8 cellular contexts compared by ENCODE assay signal in genomic region chr5:103582364-103582763, GRCh38. TPM values are rescaled to one million over a fixed set of nuclear protein-coding genes. Genes with fewer than 3 reads are reported as not detected.
A peak's percentile ranks its signal among the peaks of the same experiment; 100 is the strongest.
DNase-seq lines count a peak whose midpoint lies in the region; ATAC-seq, FAIRE-seq and TF ChIP-seq lines count a peak whose summit lies in the region.

No MANE protein-coding gene starts in this region.

- no peak for TF ChIP-seq POLR2A in GM18505 (IDR thresholded peaks at IDR 0.05; ENCODE audit: borderline replicate concordance, extremely low read depth, insufficient read depth, insufficient read length)

- no peak overlapping the region for H3K4me3 ChIP-seq in fibroblast of mammary gland (ENCODE audit: control insufficient read depth, low read depth, low read length)
- H3K4me3 ChIP-seq in retinal pigment epithelial cell (ENCODE audit: low read length): no peak overlapping the region

- TF ChIP-seq CTCF in fibroblast of mammary gland (conservative IDR thresholded peaks at IDR 0.05; ENCODE audit: control insufficient read depth, insufficient read depth, low read depth, low read length) (peak; percentile 56), retinal pigment epithelial cell (conservative IDR thresholded peaks at IDR 0.05; ENCODE audit: low read depth, low read length) (peak; percentile 64)

- peak; percentile 14 for FAIRE-seq in RCC 7860 (lab: Jason Lieb, UNC)

- ATAC-seq in GM18505 (IDR thresholded peaks at IDR 0.05; ENCODE audit: unreplicated experiment) (no peak), HG03108 (IDR thresholded peaks at IDR 0.05; ENCODE audit: unreplicated experiment) (no peak)

- peak; percentile 19 for DNase-seq in stimulated activated CD4-positive, alpha-beta T cell treated with anti-CD3 and anti-CD28 coated beads, Interleukin-15, amount 100 ng/mL, for 24 hours
- DNase-seq in stimulated activated CD4-positive, alpha-beta T cell treated with anti-CD3 and anti-CD28 coated beads, Interleukin-4, amount 100 ng/mL, for 1 hour: no peak
- DNase-seq in LHCN-M2 (ENCODE audit: low read depth): peak; percentile 48
- peak; percentile 31 for DNase-seq in RCC 7860 (ENCODE audit: low spot score)
- DNase-seq in fibroblast of mammary gland (ENCODE audit: low read depth): peak; percentile 62
- DNase-seq in retinal pigment epithelial cell (ENCODE audit: low read depth): no peak

RNA-seq across cellular contexts. Expression of gene NUDT12, which starts 19.8 kb away (rescaled TPM):
- 17.2 and 19.5 TPM in 2 replicates for total RNA-seq in LHCN-M2 (2014; rRNA removed)
- polyA plus RNA-seq in LHCN-M2 (2012): 4.6 TPM

Comparison
In these comparisons a context has a peak if more than half of its experiments do, and no peak if none do; other contexts are left out.
1. DNase-seq: peak in stimulated activated CD4-positive, alpha-beta T cell treated with anti-CD3 and anti-CD28 coated beads, Interleukin-15, amount 100 ng/mL, for 24 hours (single experiment), LHCN-M2 (single experiment), RCC 7860 (single experiment) and fibroblast of mammary gland (single experiment); none in stimulated activated CD4-positive, alpha-beta T cell treated with anti-CD3 and anti-CD28 coated beads, Interleukin-4, amount 100 ng/mL, for 1 hour (single experiment) and retinal pigment epithelial cell (single experiment).